ENCODE assay signal across 9 cellular contexts in genomic region chr9:105449081-105449480, GRCh38. TPM values are rescaled to one million over a fixed set of nuclear protein-coding genes. Genes with fewer than 3 reads are reported as not detected.
DNase-seq lines count a peak whose midpoint lies in the region; ATAC-seq and TF ChIP-seq lines count a peak whose summit lies in the region.
"Had no signal": no experiment of that assay in that cellular context is flagged by ENCODE, and none has a peak within 500 bp of the region (broad histone marks: within the 10 kb centered on the region; RNA-seq: fewer than 3 reads in every experiment).

No MANE protein-coding gene starts in this region.

- no peak overlapping the region for H3K27ac Mint-ChIP-seq in activated T-cell treated with anti-CD3 and anti-CD28 coated beads, Interleukin-2, amount 50 U/mL, for 72 hours
- H3K27ac Mint-ChIP-seq in activated CD4-positive, alpha-beta memory T cell treated with anti-CD3 and anti-CD28 coated beads, Interleukin-2, amount 10 ng/mL, durations not matched to agents 7 days and 5 days = no peak overlapping the region

- peaks cover 14% of the 10 kb centered on the region for H3K4me1 Mint-ChIP-seq in activated T-cell treated with anti-CD3 and anti-CD28 coated beads, Interleukin-2, amount 50 U/mL, for 72 hours (ENCODE audit: low read depth)
- H3K4me1 Mint-ChIP-seq in activated CD4-positive, alpha-beta memory T cell treated with anti-CD3 and anti-CD28 coated beads, Interleukin-2, amount 10 ng/mL, durations not matched to agents 7 days and 5 days = peaks cover 41% of the 10 kb centered on the region

- no peak for ATAC-seq in activated T-cell treated with anti-CD3 and anti-CD28 coated beads, Interleukin-2, amount 50 U/mL, for 72 hours (replicated peaks in 1 of 2)
- ATAC-seq in left colon = no peak

- intact Hi-C loops in left colon (cut with DNase I, micrococcal nuclease) = no loop called here
- intact Hi-C loops in posterior cingulate gyrus (cut with DNase I) = no loop called here

- CTCF ChIA-PET in activated CD4-positive, alpha-beta memory T cell treated with anti-CD3 and anti-CD28 coated beads, Interleukin-2, amount 10 ng/mL, durations not matched to agents 7 days and 5 days (lab: Charles Lee) = interaction anchor here (1.1 kb wide), 1 partner anchor 12 kb away, joined by 4 read pairs; no protein-coding TSS in a partner anchor

- H3K9me3 Mint-ChIP-seq in activated T-cell treated with anti-CD3 and anti-CD28 coated beads, Interleukin-2, amount 50 U/mL, for 72 hours = no peaks in the 10 kb centered on the region
- no peaks in the 10 kb centered on the region for H3K9me3 Mint-ChIP-seq in activated CD4-positive, alpha-beta memory T cell treated with anti-CD3 and anti-CD28 coated beads, Interleukin-2, amount 10 ng/mL, durations not matched to agents 7 days and 5 days

- H3K27ac ChIP-seq in subcutaneous abdominal adipose tissue (ENCODE audit: low read depth, low read length) = peak overlapping the region; percentile 67

- H3K36me3 ChIP-seq in subcutaneous abdominal adipose tissue (ENCODE audit: control insufficient read depth in 5 of 5, insufficient read depth in 5 of 5, low read length in 5 of 5) = no peaks in the 10 kb centered on the region

- H3K27me3 ChIP-seq in subcutaneous abdominal adipose tissue (ENCODE audit: control insufficient read depth in 5 of 5, insufficient read depth in 4 of 5, low read length in 5 of 5) = no peaks in the 10 kb centered on the region

- H3K36me3 Mint-ChIP-seq in activated T-cell treated with anti-CD3 and anti-CD28 coated beads, Interleukin-2, amount 50 U/mL, for 72 hours (ENCODE audit: insufficient read depth in 2 of 2) = no peaks in the 10 kb centered on the region
- H3K36me3 Mint-ChIP-seq in activated CD4-positive, alpha-beta memory T cell treated with anti-CD3 and anti-CD28 coated beads, Interleukin-2, amount 10 ng/mL, durations not matched to agents 7 days and 5 days (ENCODE audit: low read depth) = no peaks in the 10 kb centered on the region
- H3K36me3 Mint-ChIP-seq: CD14-positive monocyte had no signal

- no peak for DNase-seq in activated T-cell treated with anti-CD3 and anti-CD28 coated beads, Interleukin-2, amount 50 U/mL, for 72 hours
- DNase-seq in activated T-cell treated with anti-CD3 and anti-CD28 coated beads for 4 hours (no peak), foreskin fibroblast (peak in 1 of 2 donors; percentile 13), left colon (no peak), posterior cingulate gyrus (no peak), AG20443 (ENCODE audit: low spot score) (no peak)
- no peak for DNase-seq in activated CD4-positive, alpha-beta memory T cell treated with anti-CD3 and anti-CD28 coated beads, Interleukin-2, amount 10 ng/mL, durations not matched to agents 7 days and 5 days

- H3K4me3 ChIP-seq in foreskin fibroblast (ENCODE audit: low read depth in 1 of 2, low read length in 2 of 2) = peak overlapping the region; percentile 89 to 93
- H3K4me3 ChIP-seq in subcutaneous abdominal adipose tissue (ENCODE audit: low read depth in 1 of 5, low read length in 5 of 5) = peak overlapping the region; percentile 77 to 97 (median 92)

- peaks cover 4 to 29% (median 24%) of the 10 kb centered on the region in 5 donors for H3K4me1 ChIP-seq in subcutaneous abdominal adipose tissue (ENCODE audit: control insufficient read depth in 5 of 5, insufficient read depth in 5 of 5, low read length in 5 of 5)

- POLR2A ChIA-PET in activated CD4-positive, alpha-beta memory T cell treated with anti-CD3 and anti-CD28 coated beads, Interleukin-2, amount 10 ng/mL, durations not matched to agents 7 days and 5 days (lab: Charles Lee) = no interaction called here

- H3K9ac ChIP-seq in subcutaneous abdominal adipose tissue (ENCODE audit: low read length in 5 of 5) = peak overlapping the region in 4 of 5 donors; percentile 81 to 88 (median 83)

- H3K27me3 Mint-ChIP-seq in activated T-cell treated with anti-CD3 and anti-CD28 coated beads, Interleukin-2, amount 50 U/mL, for 72 hours (ENCODE audit: low read depth) = peaks cover 10% of the 10 kb centered on the region
- H3K27me3 Mint-ChIP-seq in activated CD4-positive, alpha-beta memory T cell treated with anti-CD3 and anti-CD28 coated beads, Interleukin-2, amount 10 ng/mL, durations not matched to agents 7 days and 5 days = no peaks in the 10 kb centered on the region

- H3K4me3 Mint-ChIP-seq in activated T-cell treated with anti-CD3 and anti-CD28 coated beads, Interleukin-2, amount 50 U/mL, for 72 hours = peak overlapping the region; percentile 81 to 90
- peak overlapping the region; percentile 76 for H3K4me3 Mint-ChIP-seq in activated CD4-positive, alpha-beta memory T cell treated with anti-CD3 and anti-CD28 coated beads, Interleukin-2, amount 10 ng/mL, durations not matched to agents 7 days and 5 days

- no peak for TF ChIP-seq CTCF in foreskin fibroblast (IDR thresholded peaks at IDR 0.05; ENCODE audit: low read depth, low read length)

- H3K9me3 ChIP-seq in subcutaneous abdominal adipose tissue (ENCODE audit: control insufficient read depth in 5 of 5, low read length in 5 of 5) = no peaks in the 10 kb centered on the region

RNA-seq across cellular contexts. Expression of gene FSD1L, which starts 1.2 kb away (rescaled TPM):
- total RNA-seq in activated T-cell treated with anti-CD3 and anti-CD28 coated beads, Interleukin-2, amount 50 U/mL, for 72 hours = 1 to 10 TPM; 2.2 to 3.0 TPM
- total RNA-seq in activated CD4-positive, alpha-beta memory T cell treated with anti-CD3 and anti-CD28 coated beads, Interleukin-2, amount 10 ng/mL, durations not matched to agents 7 days and 5 days = 1 to 10 TPM; 7.8 to 8.5 TPM
- total RNA-seq in left colon = 1 to 10 TPM; 3.8 to 7.8 TPM
